In the genomic region with DNA sequence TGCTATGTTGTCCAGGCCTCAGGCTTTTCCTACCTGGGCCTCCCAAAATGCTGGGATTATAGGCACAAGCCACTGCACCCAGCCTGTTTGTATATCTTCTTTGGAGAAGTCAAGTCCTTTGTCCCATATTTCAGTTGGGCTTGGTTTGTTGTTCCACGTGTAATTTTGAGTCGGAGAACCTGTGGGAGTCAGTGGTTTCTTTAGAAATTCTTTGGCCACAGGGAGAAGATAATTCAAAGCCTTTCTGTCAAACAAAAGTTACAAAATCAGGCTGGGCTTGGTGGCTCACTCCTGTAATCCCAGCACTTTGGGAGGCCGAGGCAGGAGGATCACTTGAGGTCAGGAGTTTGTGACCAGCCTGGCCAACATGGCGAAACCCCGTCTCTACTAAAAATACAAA, we compare ENCODE assay signal across 1 cellular context.
TF ChIP-seq lines count a peak whose summit lies in the region.

No MANE protein-coding gene starts in this region.

TF ChIP-seq in K562, 482 proteins besides CTCF, POLR2A, EP300 and RAD21:
- TF ChIP-seq ZNF121 (CRISPR knock-in tag; conservative IDR thresholded peaks at IDR 0.05), result peak; percentile 58; the same call in 1 of the 2 replicates
